In genomic region chr18:22032392-22032961, GRCh38 we compare ENCODE assay signal across 11 cellular contexts.
A peak's percentile ranks its signal among the peaks of the same experiment; 100 is the strongest.
DNase-seq lines count a peak whose midpoint lies in the region; ATAC-seq and TF ChIP-seq lines count a peak whose summit lies in the region.
"Had no signal": no experiment of that assay in that cellular context is flagged by ENCODE, and none has a peak within 500 bp of the region (broad histone marks: within the 10 kb centered on the region; RNA-seq: fewer than 3 reads in every experiment).

No MANE protein-coding gene starts in this region.

- H4K91ac ChIP-seq in neuronal stem cell (ENCODE audit: low read depth, low read length, poor library complexity): no peak overlapping the region

- H3K4ac ChIP-seq in neuronal stem cell (ENCODE audit: low read length): no peak overlapping the region

- H3K27me3 Mint-ChIP-seq in T-helper 17 cell: peaks cover 7% of the 10 kb centered on the region

- H2BK15ac ChIP-seq in neuronal stem cell (ENCODE audit: low read length): no peak overlapping the region

- H3K4me3 Mint-ChIP-seq in T-helper 17 cell: no peak overlapping the region

- H2AK5ac ChIP-seq in neuronal stem cell (ENCODE audit: low read depth, low read length): no peak overlapping the region

- no peak overlapping the region for H2BK5ac ChIP-seq in neuronal stem cell (ENCODE audit: low read length)

- H3K23ac ChIP-seq in neuronal stem cell (ENCODE audit: low read depth, low read length, poor library complexity): no peak overlapping the region

- H3K36me3 ChIP-seq in neuronal stem cell (replicated peaks in 1 of 2; ENCODE audit: control insufficient read depth in 2 of 2, insufficient read depth in 2 of 2, low read length in 2 of 2) (no peaks in the 10 kb centered on the region), heart right ventricle (no peaks in the 10 kb centered on the region)

- no peaks in the 10 kb centered on the region for H3K9me3 ChIP-seq in neuronal stem cell (replicated peaks in 1 of 2; ENCODE audit: control insufficient read depth in 2 of 2, insufficient read depth in 1 of 2, low read depth in 1 of 2, low read length in 2 of 2)
- H3K9me3 ChIP-seq in T-helper 17 cell (ENCODE audit: control insufficient read depth, low read length, poor library complexity, severe bottlenecking): no peaks in the 10 kb centered on the region
- no peaks in the 10 kb centered on the region for H3K9me3 ChIP-seq in heart right ventricle

- H3K4me3 ChIP-seq in neuronal stem cell (ENCODE audit: low read length in 2 of 2) (no peak overlapping the region), heart right ventricle (no peak overlapping the region)

- no peak overlapping the region for H4K8ac ChIP-seq in neuronal stem cell (ENCODE audit: low read depth, low read length)

- WGBS in neuronal stem cell (ENCODE audit: extremely low coverage in 2 of 2, insufficient read length in 2 of 2, insufficient replicate concordance in 1 of 2), 2 donors: no CpG with 5 or more reads among the region's 4 CpGs
- WGBS in heart right ventricle, 2 donors: 70 to 79% methylated on average over 4 of the region's 4 CpGs

- no peak overlapping the region for H2AFZ ChIP-seq in neuronal stem cell (ENCODE audit: low read length)

- no peak overlapping the region for H3K27ac Mint-ChIP-seq in T-helper 17 cell

- H3K27me3 ChIP-seq in neuronal stem cell (ENCODE audit: control insufficient read depth in 3 of 3, insufficient read depth in 3 of 3, low read depth in 1 of 3, low read length in 3 of 3) (no peaks in the 10 kb centered on the region), heart right ventricle (peaks cover 0 to 4% (median 0%) of the 10 kb centered on the region in 7 donors)

- intact Hi-C loops in heart right ventricle (cut with DNase I): no loop called here

- no peak overlapping the region for H3K9ac ChIP-seq in neuronal stem cell (ENCODE audit: low read depth, low read length, poor library complexity)

- TF ChIP-seq CTCF in heart right ventricle (IDR thresholded peaks at IDR 0.05): no peak

- H3K4me2 ChIP-seq in neuronal stem cell (ENCODE audit: insufficient read depth, low read length, poor library complexity, severe bottlenecking): no peak overlapping the region

- no peak overlapping the region for H2BK120ac ChIP-seq in neuronal stem cell (ENCODE audit: low read depth, low read length)

- no peak for ATAC-seq in T-helper 17 cell
- ATAC-seq in heart right ventricle: no peak
- ATAC-seq: Right ventricle myocardium inferior had no signal

- no peaks in the 10 kb centered on the region for H3K36me3 Mint-ChIP-seq in T-helper 17 cell (ENCODE audit: low read depth)

- peak; percentile 30 for DNase-seq in ELF-1 (ENCODE audit: low read depth, low spot score)
- DNase-seq in HS-5 (ENCODE audit: low read depth): peak; percentile 97
- DNase-seq in cerebellar cortex (ENCODE audit: low spot score): peak; percentile 45
- DNase-seq in neuronal stem cell (ENCODE audit: low spot score): peak; percentile 8
- DNase-seq in T-helper 17 cell: no peak
- no peak for DNase-seq in NCI-H2081 (lab: John Stamatoyannopoulos, UW)
- no peak for DNase-seq in NCI-H1417 (lab: John Stamatoyannopoulos, UW)
- DNase-seq in heart right ventricle: no peak
- DNase-seq: activated gamma-delta T cell; stimulated activated CD4-positive, alpha-beta T cell treated with anti-CD3 and anti-CD28 coated beads, Interleukin-2, amount 100 ng/mL, for 24 hours had no signal

- no peaks in the 10 kb centered on the region for H3K79me1 ChIP-seq in neuronal stem cell (ENCODE audit: low read depth, low read length)

- H3K14ac ChIP-seq in neuronal stem cell (ENCODE audit: low read length): no peak overlapping the region

- no peak overlapping the region for H2BK12ac ChIP-seq in neuronal stem cell (ENCODE audit: low read length)

- no peak overlapping the region for H3K18ac ChIP-seq in neuronal stem cell (ENCODE audit: low read length)

- H3K4me1 Mint-ChIP-seq in T-helper 17 cell: no peaks in the 10 kb centered on the region

- H3K27ac ChIP-seq in neuronal stem cell (replicated peaks; ENCODE audit: low read length) (peak overlapping the region; percentile 40), heart right ventricle (no peak overlapping the region)

- H3K4me1 ChIP-seq in neuronal stem cell (ENCODE audit: control insufficient read depth in 2 of 2, insufficient read depth in 1 of 2, low read depth in 1 of 2, low read length in 2 of 2) (peaks cover 0 to 6% of the 10 kb centered on the region in 2 donors), heart right ventricle (no peaks in the 10 kb centered on the region)

Comparison
In these comparisons a context has a peak if more than half of its experiments do, and no peak if none do; other contexts are left out.
1. DNase-seq: peak in ELF-1 (single experiment), HS-5 (single experiment), cerebellar cortex (single experiment) and neuronal stem cell (single experiment); none in T-helper 17 cell (0 of 3), NCI-H2081 (0 of 2), NCI-H1417 (0 of 3) and heart right ventricle (0 of 2).